In genomic region chr1:228226956-228227791, GRCh38 we compare ENCODE assay signal across 12 cellular contexts. TPM values are rescaled to one million over a fixed set of nuclear protein-coding genes. Genes with fewer than 3 reads are reported as not detected.
DNase-seq lines count a peak whose midpoint lies in the region; ATAC-seq and TF ChIP-seq lines count a peak whose summit lies in the region.
"Had no signal": no experiment of that assay in that cellular context is flagged by ENCODE, and none has a peak within 500 bp of the region (broad histone marks: within the 10 kb centered on the region; RNA-seq: fewer than 3 reads in every experiment).

No MANE protein-coding gene starts in this region.

- H3K4me3 Mint-ChIP-seq in CD8-positive, alpha-beta memory T cell = no peak overlapping the region

- POLR2A ChIA-PET in CD8-positive, alpha-beta memory T cell (lab: Charles Lee) = no interaction called here

- H3K9me2 ChIP-seq in DOHH2 (replicated peaks; ENCODE audit: control insufficient read depth, low read length) = no peaks in the 10 kb centered on the region

- H3K36me3 ChIP-seq in DOHH2 (ENCODE audit: control insufficient read depth, low read length) = no peaks in the 10 kb centered on the region
- H3K36me3 ChIP-seq in CD8-positive, alpha-beta memory T cell (ENCODE audit: insufficient read depth, low read length) = peaks cover 9% of the 10 kb centered on the region

- TF ChIP-seq POLR2A in NB4 (IDR thresholded peaks at IDR 0.05; ENCODE audit: extremely low read depth, insufficient read length) = no peak

- H3K27me3 ChIP-seq in DOHH2 (ENCODE audit: control insufficient read depth, low read length) = no peaks in the 10 kb centered on the region
- no peaks in the 10 kb centered on the region for H3K27me3 ChIP-seq in CD8-positive, alpha-beta memory T cell (ENCODE audit: insufficient read depth, low read length, poor library complexity, severe bottlenecking)
- H3K27me3 ChIP-seq: gastroesophageal sphincter, testis had no signal

- no peak overlapping the region for H3K4me2 ChIP-seq in DOHH2 (ENCODE audit: low read length)

- no peak overlapping the region for H3K27ac ChIP-seq in DOHH2 (ENCODE audit: low read depth, low read length)
- H3K27ac ChIP-seq in CD8-positive, alpha-beta memory T cell (ENCODE audit: low read depth, low read length) = no peak overlapping the region
- H3K27ac ChIP-seq: gastroesophageal sphincter, testis had no signal

- no peaks in the 10 kb centered on the region for H3K79me2 ChIP-seq in DOHH2 (ENCODE audit: control insufficient read depth, low read length)

- no peak for ATAC-seq in HG02973 (IDR thresholded peaks at IDR 0.05; ENCODE audit: unreplicated experiment)
- ATAC-seq: gastroesophageal sphincter had no signal

- peaks cover 27 to 80% (median 41%) of the 10 kb centered on the region in 3 donors for H3K36me3 Mint-ChIP-seq in CD8-positive, alpha-beta memory T cell

- CTCF ChIA-PET in CD8-positive, alpha-beta memory T cell (lab: Charles Lee) = no interaction called here

- DNase-seq in NB4 (ENCODE audit: low read depth) (peak; percentile 48), cardiac fibroblast (ENCODE audit: low read depth in 2 of 2) (peak; percentile 21 to 58), lung microvascular endothelial cell (ENCODE audit: low read depth in 2 of 2) (peak; percentile 43 to 52), NCI-H748 (lab: John Stamatoyannopoulos, UW; ENCODE audit: unreplicated experiment) (no peak)
- no peak for DNase-seq in CD8-positive, alpha-beta memory T cell
- no peak for DNase-seq in stimulated activated CD4-positive, alpha-beta T cell treated with anti-CD3 and anti-CD28 coated beads, Interleukin-2, amount 100 ng/mL, for 48 hours
- DNase-seq: NCI-H187 treated with DMSO at 0.1 percent for 48 hours, testis had no signal

- H3K27ac Mint-ChIP-seq in CD8-positive, alpha-beta memory T cell = peak overlapping the region in 1 of 8 donors; percentile 9

- H3K27me3 Mint-ChIP-seq in CD8-positive, alpha-beta memory T cell = no peaks in the 10 kb centered on the region

- H3K4me3 ChIP-seq in DOHH2 (ENCODE audit: low read length) (no peak overlapping the region), NB4 (ENCODE audit: low read depth, low read length) (no peak overlapping the region), cardiac fibroblast (replicated peaks in 1 of 2; ENCODE audit: low read depth in 2 of 2, low read length in 2 of 2) (no peak overlapping the region)
- H3K4me3 ChIP-seq in CD8-positive, alpha-beta memory T cell (ENCODE audit: low read length) = no peak overlapping the region
- H3K4me3 ChIP-seq: gastroesophageal sphincter, skin epidermis, testis had no signal

- no peaks in the 10 kb centered on the region for H3K9me3 ChIP-seq in DOHH2 (ENCODE audit: control insufficient read depth, insufficient read depth, low read length)
- peaks cover 7% of the 10 kb centered on the region for H3K9me3 ChIP-seq in CD8-positive, alpha-beta memory T cell (ENCODE audit: low read length)
- H3K9me3 ChIP-seq: testis had no signal

- peaks cover 0 to 11% (median 5%) of the 10 kb centered on the region in 5 donors for H3K9me3 Mint-ChIP-seq in CD8-positive, alpha-beta memory T cell

- H3F3A ChIP-seq in DOHH2 (ENCODE audit: control insufficient read depth, insufficient read depth) = no peaks in the 10 kb centered on the region

- peaks cover 0 to 4% (median 0%) of the 10 kb centered on the region in 3 donors for H3K4me1 Mint-ChIP-seq in CD8-positive, alpha-beta memory T cell

- TF ChIP-seq CTCF in DOHH2 (IDR thresholded peaks at IDR 0.05; ENCODE audit: low read depth, low read length, poor library complexity, severe bottlenecking) = peak; percentile 48
- peak; percentile 32 for TF ChIP-seq CTCF in NB4 (IDR thresholded peaks at IDR 0.05; ENCODE audit: low read depth, low read length)
- TF ChIP-seq CTCF in cardiac fibroblast (IDR thresholded peaks at IDR 0.05; ENCODE audit: low read depth, low read length) = peak; percentile 34

- no peaks in the 10 kb centered on the region for H3K4me1 ChIP-seq in DOHH2 (ENCODE audit: control insufficient read depth, low read length)
- no peaks in the 10 kb centered on the region for H3K4me1 ChIP-seq in CD8-positive, alpha-beta memory T cell (ENCODE audit: insufficient read depth, low read length)
- H3K4me1 ChIP-seq: gastroesophageal sphincter, testis had no signal

- H4K20me1 ChIP-seq in DOHH2 (ENCODE audit: control insufficient read depth, insufficient read depth, low read depth, low read length) = no peaks in the 10 kb centered on the region

RNA-seq across cellular contexts. Expression of gene OBSCN, which starts 19.3 kb away (rescaled TPM):
- total RNA-seq in lung microvascular endothelial cell = 2.2 and 9.5 TPM in 2 replicates
- total RNA-seq in CD8-positive, alpha-beta memory T cell = 10 to 100 TPM; 10.9 to 13.6 TPM
- polyA plus RNA-seq in CD8-positive, alpha-beta memory T cell = 3.0 TPM

Comparison
In these comparisons a context has a peak if more than half of its experiments do, and no peak if none do; other contexts are left out.
1. DNase-seq: peak in NB4 (single experiment), cardiac fibroblast (2 of 2) and lung microvascular endothelial cell (2 of 2); none in NCI-H748 (single experiment), CD8-positive, alpha-beta memory T cell (0 of 5) and stimulated activated CD4-positive, alpha-beta T cell treated with anti-CD3 and anti-CD28 coated beads, Interleukin-2, amount 100 ng/mL, for 48 hours (0 of 2).
2. Peak in every context shown above with its lines, with median percentiles within 50 percentile points of each other: CTCF ChIP-seq.